In genomic region chr12:124507188-124508109, GRCh38 we compare ENCODE assay signal across 11 cellular contexts. TPM values are rescaled to one million over a fixed set of nuclear protein-coding genes. Genes with fewer than 3 reads are reported as not detected.
DNase-seq lines count a peak whose midpoint lies in the region; ATAC-seq, FAIRE-seq and TF ChIP-seq lines count a peak whose summit lies in the region.
"Had no signal": no experiment of that assay in that cellular context is flagged by ENCODE, and none has a peak within 500 bp of the region (broad histone marks: within the 10 kb centered on the region; RNA-seq: fewer than 3 reads in every experiment).

No MANE protein-coding gene starts in this region.

- CTCF ChIA-PET in activated CD4-positive, alpha-beta memory T cell treated with anti-CD3 and anti-CD28 coated beads for 36 hours (lab: Charles Lee): no interaction called here

- H3K9ac ChIP-seq in kidney (ENCODE audit: low read length in 2 of 2): peak overlapping the region in 1 of 2 donors; percentile 1

- no peak for TF ChIP-seq POLR2A in GM12891 (IDR thresholded peaks at IDR 0.05; ENCODE audit: low read depth, low read length)

- peak; percentile 43 for FAIRE-seq in GM12891 (lab: Jason Lieb, UNC)
- FAIRE-seq in kidney (lab: Jason Lieb, UNC): no peak

- H3K36me3 Mint-ChIP-seq in activated CD4-positive, alpha-beta memory T cell treated with anti-CD3 and anti-CD28 coated beads for 36 hours: no peaks in the 10 kb centered on the region
- H3K36me3 Mint-ChIP-seq: activated naive CD8-positive, alpha-beta T cell treated with anti-CD3 and anti-CD28 coated beads, Interleukin-2, amount 10 ng/mL, durations not matched to agents 7 days and 5 days had no signal

- H3K27me3 Mint-ChIP-seq in activated CD4-positive, alpha-beta memory T cell treated with anti-CD3 and anti-CD28 coated beads for 36 hours: no peaks in the 10 kb centered on the region
- H3K27me3 Mint-ChIP-seq: activated naive CD8-positive, alpha-beta T cell treated with anti-CD3 and anti-CD28 coated beads, Interleukin-2, amount 10 ng/mL, durations not matched to agents 7 days and 5 days had no signal

- peaks cover 34 to 60% of the 10 kb centered on the region in 2 donors for H3K4me1 ChIP-seq in kidney (ENCODE audit: control insufficient read depth in 1 of 2, insufficient read depth in 1 of 2, low read depth in 1 of 2, low read length in 2 of 2)

- H3K4me3 Mint-ChIP-seq in activated CD4-positive, alpha-beta memory T cell treated with anti-CD3 and anti-CD28 coated beads for 36 hours: no peak overlapping the region
- H3K4me3 Mint-ChIP-seq: activated naive CD8-positive, alpha-beta T cell treated with anti-CD3 and anti-CD28 coated beads, Interleukin-2, amount 10 ng/mL, durations not matched to agents 7 days and 5 days had no signal

- H3K4me3 ChIP-seq in kidney (ENCODE audit: low read length in 2 of 2): no peak overlapping the region

- H3K9me3 ChIP-seq in kidney (ENCODE audit: control insufficient read depth in 1 of 2, low read length in 2 of 2): no peaks in the 10 kb centered on the region

- H3K27ac Mint-ChIP-seq in activated CD4-positive, alpha-beta memory T cell treated with anti-CD3 and anti-CD28 coated beads for 36 hours: no peak overlapping the region
- H3K27ac Mint-ChIP-seq: activated naive CD8-positive, alpha-beta T cell treated with anti-CD3 and anti-CD28 coated beads, Interleukin-2, amount 10 ng/mL, durations not matched to agents 7 days and 5 days had no signal

- no peak for TF ChIP-seq CTCF in kidney (IDR thresholded peaks at IDR 0.05; ENCODE audit: borderline replicate concordance, extremely low read depth, insufficient read depth)

- H3K27ac ChIP-seq in caudate nucleus (ENCODE audit: low read depth, low read length): peak overlapping the region; percentile 6
- H3K27ac ChIP-seq in kidney (ENCODE audit: low read depth in 2 of 2, low read length in 2 of 2): peak overlapping the region; percentile 83 to 86

- ATAC-seq in HG02571 (IDR thresholded peaks at IDR 0.05; ENCODE audit: unreplicated experiment) (no peak), HG03571 (IDR thresholded peaks at IDR 0.05; ENCODE audit: unreplicated experiment) (no peak)

- intact Hi-C loops in kidney (cut with DNase I): no loop called here
- intact Hi-C loops in activated CD4-positive, alpha-beta memory T cell treated with anti-CD3 and anti-CD28 coated beads for 36 hours (cut with micrococcal nuclease): no loop called here

- peaks cover 16% of the 10 kb centered on the region for H3K4me1 Mint-ChIP-seq in activated CD4-positive, alpha-beta memory T cell treated with anti-CD3 and anti-CD28 coated beads for 36 hours (ENCODE audit: low read depth)

- DNase-seq in GM12891 (ENCODE audit: insufficient read length, low spot score) (no peak), caudate nucleus (lab: John Stamatoyannopoulos, UW) (peak in 1 of 61 donors; percentile 21), kidney (peak; percentile 90), smooth muscle cell of the brain vasculature (ENCODE audit: low read depth, low spot score) (peak; percentile 67), HK-2 (ENCODE audit: unreplicated experiment) (no peak)
- DNase-seq in activated CD4-positive, alpha-beta memory T cell treated with anti-CD3 and anti-CD28 coated beads for 36 hours: no peak
- DNase-seq: activated naive CD8-positive, alpha-beta T cell treated with anti-CD3 and anti-CD28 coated beads, Interleukin-2, amount 10 ng/mL, durations not matched to agents 7 days and 5 days; GDM1; islet precursor cell had no signal

- POLR2A ChIA-PET in activated CD4-positive, alpha-beta memory T cell treated with anti-CD3 and anti-CD28 coated beads for 36 hours (lab: Charles Lee): no interaction called here

- H3K36me3 ChIP-seq in kidney (ENCODE audit: control insufficient read depth in 1 of 2, insufficient read depth in 2 of 2, low read length in 2 of 2): no peaks in the 10 kb centered on the region

- no peaks in the 10 kb centered on the region for H3K9me3 Mint-ChIP-seq in activated CD4-positive, alpha-beta memory T cell treated with anti-CD3 and anti-CD28 coated beads for 36 hours
- H3K9me3 Mint-ChIP-seq: activated naive CD8-positive, alpha-beta T cell treated with anti-CD3 and anti-CD28 coated beads, Interleukin-2, amount 10 ng/mL, durations not matched to agents 7 days and 5 days had no signal

TF ChIP-seq in GM12891, 5 proteins besides CTCF, POLR2A, EP300 and RAD21:
- TF ChIP-seq SPI1 (IDR thresholded peaks at IDR 0.05; ENCODE audit: low read depth, low read length) (no peak), PAX5 (IDR thresholded peaks at IDR 0.05; ENCODE audit: insufficient read depth, low read length, severe bottlenecking) (no peak), TAF1 (IDR thresholded peaks at IDR 0.05; ENCODE audit: low read depth, low read length) (no peak), POLR2AphosphoS5 (IDR thresholded peaks at IDR 0.05; ENCODE audit: low read depth, low read length) (no peak), POU2F2 (IDR thresholded peaks at IDR 0.05; ENCODE audit: low read depth, low read length) (no peak)
TF ChIP-seq in GM12891: peak in this region for 0.

RNA-seq across cellular contexts. Expression of gene NCOR2, which starts 60.0 kb away (rescaled TPM):
- 66.2 TPM for polyA plus RNA-seq in GM12891 (2012; ENCODE audit: low read depth, missing spikeins)
- 205 TPM for total RNA-seq in kidney
- polyA plus RNA-seq in kidney (ENCODE audit: insufficient read depth, low read depth, low replicate concordance): 18.7 TPM
- 10 to 100 TPM; 86.1 to 86.9 TPM for total RNA-seq in activated CD4-positive, alpha-beta memory T cell treated with anti-CD3 and anti-CD28 coated beads for 36 hours

Comparison
In these comparisons a context has a peak if more than half of its experiments do, and no peak if none do; other contexts are left out.
1. DNase-seq: peak in kidney (single experiment) and smooth muscle cell of the brain vasculature (single experiment); none in GM12891 (single experiment), HK-2 (single experiment) and activated CD4-positive, alpha-beta memory T cell treated with anti-CD3 and anti-CD28 coated beads for 36 hours (single experiment).